1 cellular context compared by ENCODE assay signal in the genomic region with DNA sequence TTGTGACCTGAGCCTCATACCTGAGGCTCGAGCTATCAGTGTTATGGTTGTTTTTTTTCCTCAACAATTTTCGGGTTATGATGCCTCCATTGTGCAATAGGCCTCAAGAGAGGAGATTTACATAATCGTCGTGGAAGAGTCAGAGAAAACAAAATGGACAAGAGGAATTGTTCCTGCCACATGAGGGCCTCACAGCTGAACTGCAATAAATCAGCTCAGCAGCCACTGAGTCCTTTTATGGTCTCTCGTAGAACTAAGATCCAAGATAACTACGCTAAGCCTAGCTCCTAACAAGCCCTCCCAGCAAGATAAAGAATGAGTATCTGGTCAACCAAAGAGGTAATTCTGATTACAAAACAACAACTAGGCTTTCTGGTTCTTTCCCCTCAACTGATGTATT.
A peak's percentile ranks its signal among the peaks of the same experiment; 100 is the strongest.
TF ChIP-seq lines count a peak whose summit lies in the region.

No MANE protein-coding gene starts in this region.

TF ChIP-seq in HEK293, 187 proteins besides CTCF, POLR2A, EP300 and RAD21 (continued from another document):
- TF ChIP-seq, protein P1, sequence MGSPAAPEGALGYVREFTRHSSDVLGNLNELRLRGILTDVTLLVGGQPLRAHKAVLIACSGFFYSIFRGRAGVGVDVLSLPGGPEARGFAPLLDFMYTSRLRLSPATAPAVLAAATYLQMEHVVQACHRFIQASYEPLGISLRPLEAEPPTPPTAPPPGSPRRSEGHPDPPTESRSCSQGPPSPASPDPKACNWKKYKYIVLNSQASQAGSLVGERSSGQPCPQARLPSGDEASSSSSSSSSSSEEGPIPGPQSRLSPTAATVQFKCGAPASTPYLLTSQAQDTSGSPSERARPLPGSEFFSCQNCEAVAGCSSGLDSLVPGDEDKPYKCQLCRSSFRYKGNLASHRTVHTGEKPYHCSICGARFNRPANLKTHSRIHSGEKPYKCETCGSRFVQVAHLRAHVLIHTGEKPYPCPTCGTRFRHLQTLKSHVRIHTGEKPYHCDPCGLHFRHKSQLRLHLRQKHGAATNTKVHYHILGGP (tag by site-specific recombination; IDR thresholded peaks at IDR 0.05): 0 out of 2 replicates have a peak, but pooled peaks have one; percentile 42
- TF ChIP-seq SP3 (tag by site-specific recombination; IDR thresholded peaks at IDR 0.05) (no peak), ZNF394 (tag by site-specific recombination; IDR thresholded peaks at IDR 0.05; ENCODE audit: borderline replicate concordance) (no peak), ZBTB20 (tag by site-specific recombination; IDR thresholded peaks at IDR 0.05) (no peak), ZNF76 (tag by site-specific recombination; IDR thresholded peaks at IDR 0.05; ENCODE audit: borderline replicate concordance, low read depth) (no peak), ZBTB8A (tag by site-specific recombination; IDR thresholded peaks at IDR 0.05) (peak; percentile 49; the same call in 1 of the 2 replicates), ZNF514 (tag by site-specific recombination; IDR thresholded peaks at IDR 0.05) (no peak), ZNF555 (tag by site-specific recombination; conservative IDR thresholded peaks at IDR 0.05) (no peak)
- TF ChIP-seq, protein P2, sequence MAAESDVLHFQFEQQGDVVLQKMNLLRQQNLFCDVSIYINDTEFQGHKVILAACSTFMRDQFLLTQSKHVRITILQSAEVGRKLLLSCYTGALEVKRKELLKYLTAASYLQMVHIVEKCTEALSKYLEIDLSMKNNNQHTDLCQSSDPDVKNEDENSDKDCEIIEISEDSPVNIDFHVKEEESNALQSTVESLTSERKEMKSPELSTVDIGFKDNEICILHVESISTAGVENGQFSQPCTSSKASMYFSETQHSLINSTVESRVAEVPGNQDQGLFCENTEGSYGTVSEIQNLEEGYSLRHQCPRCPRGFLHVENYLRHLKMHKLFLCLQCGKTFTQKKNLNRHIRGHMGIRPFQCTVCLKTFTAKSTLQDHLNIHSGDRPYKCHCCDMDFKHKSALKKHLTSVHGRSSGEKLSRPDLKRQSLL (tag by site-specific recombination; IDR thresholded peaks at IDR 0.05): no peak
- TF ChIP-seq, protein P3, sequence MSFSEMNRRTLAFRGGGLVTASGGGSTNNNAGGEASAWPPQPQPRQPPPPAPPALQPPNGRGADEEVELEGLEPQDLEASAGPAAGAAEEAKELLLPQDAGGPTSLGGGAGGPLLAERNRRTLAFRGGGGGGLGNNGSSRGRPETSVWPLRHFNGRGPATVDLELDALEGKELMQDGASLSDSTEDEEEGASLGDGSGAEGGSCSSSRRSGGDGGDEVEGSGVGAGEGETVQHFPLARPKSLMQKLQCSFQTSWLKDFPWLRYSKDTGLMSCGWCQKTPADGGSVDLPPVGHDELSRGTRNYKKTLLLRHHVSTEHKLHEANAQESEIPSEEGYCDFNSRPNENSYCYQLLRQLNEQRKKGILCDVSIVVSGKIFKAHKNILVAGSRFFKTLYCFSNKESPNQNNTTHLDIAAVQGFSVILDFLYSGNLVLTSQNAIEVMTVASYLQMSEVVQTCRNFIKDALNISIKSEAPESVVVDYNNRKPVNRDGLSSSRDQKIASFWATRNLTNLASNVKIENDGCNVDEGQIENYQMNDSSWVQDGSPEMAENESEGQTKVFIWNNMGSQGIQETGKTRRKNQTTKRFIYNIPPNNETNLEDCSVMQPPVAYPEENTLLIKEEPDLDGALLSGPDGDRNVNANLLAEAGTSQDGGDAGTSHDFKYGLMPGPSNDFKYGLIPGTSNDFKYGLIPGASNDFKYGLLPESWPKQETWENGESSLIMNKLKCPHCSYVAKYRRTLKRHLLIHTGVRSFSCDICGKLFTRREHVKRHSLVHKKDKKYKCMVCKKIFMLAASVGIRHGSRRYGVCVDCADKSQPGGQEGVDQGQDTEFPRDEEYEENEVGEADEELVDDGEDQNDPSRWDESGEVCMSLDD (tag by site-specific recombination; IDR thresholded peaks at IDR 0.05): no peak
